In the genomic region with DNA sequence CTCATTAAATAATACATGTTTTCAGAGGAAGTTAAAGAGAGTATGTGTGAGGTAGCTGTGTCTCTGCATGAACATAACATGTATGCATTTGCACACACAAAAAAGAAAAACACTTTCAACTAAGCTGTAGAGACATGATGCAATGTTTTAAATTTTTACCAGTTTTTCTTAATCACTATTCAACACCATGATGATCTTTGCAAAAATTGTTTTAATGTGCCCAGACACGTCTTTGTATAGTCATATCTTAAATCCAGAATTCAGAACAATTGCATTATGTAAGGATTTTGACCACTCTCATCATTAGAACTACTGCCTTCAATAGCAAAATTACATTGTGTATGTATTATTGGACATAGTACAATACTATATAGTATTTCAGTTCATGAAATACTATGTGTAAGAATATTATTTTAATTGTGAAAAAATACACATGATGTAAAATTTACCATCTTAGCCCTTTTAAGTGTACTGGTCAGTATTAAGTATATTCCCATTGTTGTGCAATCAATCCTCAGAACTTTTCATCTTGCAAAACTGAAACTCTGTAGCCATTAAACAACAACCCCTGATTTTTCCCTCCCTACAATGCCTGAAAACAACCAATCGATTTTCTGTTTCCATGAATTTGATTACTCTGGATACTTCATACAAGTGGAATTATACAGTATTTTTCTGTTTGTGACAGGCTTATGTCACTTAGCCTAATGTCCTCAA, we compare ENCODE assay signal across 24 cellular contexts.
"Had no signal": no experiment of that assay in that cellular context is flagged by ENCODE, and none has a peak within 500 bp of the region (broad histone marks: within the 10 kb centered on the region; RNA-seq: fewer than 3 reads in every experiment).

No MANE protein-coding gene starts in this region.

- ATAC-seq: activated CD4-positive, alpha-beta T cell treated with anti-CD3 and anti-CD28 coated beads for 36 hours; activated T-cell treated with anti-CD3 and anti-CD28 coated beads, Interleukin-2, amount 50 U/mL, for 72 hours; body of pancreas; gastrocnemius medialis; heart left ventricle had no signal

- H3K27ac ChIP-seq: body of pancreas, coronary artery, dorsolateral prefrontal cortex, gastrocnemius medialis, heart left ventricle had no signal

- H3K27me3 ChIP-seq: body of pancreas, dorsolateral prefrontal cortex, gastrocnemius medialis, heart left ventricle had no signal

- H3K9me3 ChIP-seq: body of pancreas, gastrocnemius medialis had no signal

- H3K4me3 ChIP-seq: body of pancreas, coronary artery, dorsolateral prefrontal cortex, gastrocnemius medialis, heart left ventricle had no signal

- H3K4me1 ChIP-seq: body of pancreas, gastrocnemius medialis, heart left ventricle had no signal

- H3K36me3 ChIP-seq: gastrocnemius medialis, heart left ventricle had no signal

- DNase-seq: activated CD4-positive, alpha-beta memory T cell treated with anti-CD3 and anti-CD28 coated beads, Interleukin-2, amount 10 ng/mL, durations not matched to agents 7 days and 5 days; activated CD4-positive, alpha-beta T cell treated with anti-CD3 and anti-CD28 coated beads for 36 hours; activated CD4-positive, alpha-beta T cell treated with anti-CD3 and anti-CD28 coated beads, Interleukin-2, amount 10 ng/mL, durations not matched to agents 24 days and 14 days; activated CD4-positive, CD25-positive, alpha-beta regulatory T cell; activated CD4-positive, CD25-positive, alpha-beta regulatory T cell treated with anti-CD3 and anti-CD28 coated beads, Interleukin-2, amount 50 U/mL, for 72 hours; activated CD8-positive, alpha-beta memory T cell treated with anti-CD3 and anti-CD28 coated beads, Interleukin-2, amount 50 U/mL, for 48 hours; activated gamma-delta T cell; activated naive CD4-positive, alpha-beta T cell; activated naive CD4-positive, alpha-beta T cell treated with anti-CD3 and anti-CD28 coated beads, Interleukin-2, amount 50 U/mL, for 16 hours; activated T-cell treated with anti-CD3 and anti-CD28 coated beads for 4 hours; activated T-cell treated with anti-CD3 and anti-CD28 coated beads, Interleukin-2, amount 50 U/mL, for 24 hours; activated T-cell treated with anti-CD3 and anti-CD28 coated beads, Interleukin-2, amount 50 U/mL, for 72 hours; amniotic stem cell; anterior cingulate cortex; body of pancreas; dorsolateral prefrontal cortex; effector memory CD4-positive, alpha-beta T cell; endodermal cell; foreskin fibroblast; gastrocnemius medialis; glutamatergic neuron; heart left ventricle; T-helper 2 cell had no signal
